ENCODE assay signal across 13 cellular contexts in genomic region chr7:90312745-90313144, GRCh38. TPM values are rescaled to one million over a fixed set of nuclear protein-coding genes. Genes with fewer than 3 reads are reported as not detected.
A peak's percentile ranks its signal among the peaks of the same experiment; 100 is the strongest.
DNase-seq lines count a peak whose midpoint lies in the region; ATAC-seq, FAIRE-seq and TF ChIP-seq lines count a peak whose summit lies in the region.
"Had no signal": no experiment of that assay in that cellular context is flagged by ENCODE, and none has a peak within 500 bp of the region (broad histone marks: within the 10 kb centered on the region; RNA-seq: fewer than 3 reads in every experiment).

No MANE protein-coding gene starts in this region.

- no peak overlapping the region for H3K4me2 ChIP-seq in SK-N-SH

- no peak for TF ChIP-seq EP300 in SK-N-SH (IDR thresholded peaks at IDR 0.05; ENCODE audit: borderline replicate concordance in 1 of 2, low read depth in 1 of 2, low read length in 1 of 2)

- H3K4me3 ChIP-seq in SK-N-SH (ENCODE audit: low read depth in 2 of 2, low read length in 1 of 2) = no peak overlapping the region
- H3K4me3 ChIP-seq: tibial nerve had no signal

- no peaks in the 10 kb centered on the region for H3K27me3 ChIP-seq in SK-N-SH (ENCODE audit: insufficient read depth)
- H3K27me3 ChIP-seq: tibial nerve had no signal

- POLR2A ChIA-PET in SK-N-SH (lab: Yijun Ruan, JAX) = interaction anchor here (0.7 to 0.8 kb wide), 2 partner anchors 91 to 115 kb away, joined by 3 read pairs; partner anchors contain the start of gene CLDN12

- FAIRE-seq in H54 (lab: Jason Lieb, UNC) = peak; percentile 74
- FAIRE-seq: TTC549 had no signal

- TF ChIP-seq POLR2A in H54 (IDR thresholded peaks at IDR 0.05; ENCODE audit: low read depth, low read length) = no peak

- no peak overlapping the region for H3K27ac Mint-ChIP-seq in activated T-cell treated with anti-CD3 and anti-CD28 coated beads, Interleukin-2, amount 50 U/mL, for 72 hours

- no peaks in the 10 kb centered on the region for H3K9me3 Mint-ChIP-seq in activated T-cell treated with anti-CD3 and anti-CD28 coated beads, Interleukin-2, amount 50 U/mL, for 72 hours

- H3K27me3 Mint-ChIP-seq in activated T-cell treated with anti-CD3 and anti-CD28 coated beads, Interleukin-2, amount 50 U/mL, for 72 hours (ENCODE audit: low read depth) = peaks cover 53% of the 10 kb centered on the region

- H3K79me2 ChIP-seq in SK-N-SH (ENCODE audit: insufficient read depth) = no peaks in the 10 kb centered on the region

- peak; percentile 42 for TF ChIP-seq CTCF in SK-N-SH (IDR thresholded peaks at IDR 0.05)

- H3K4me1 Mint-ChIP-seq in activated T-cell treated with anti-CD3 and anti-CD28 coated beads, Interleukin-2, amount 50 U/mL, for 72 hours (ENCODE audit: low read depth) = no peaks in the 10 kb centered on the region

- H3K9me2 ChIP-seq in SK-N-SH = no peaks in the 10 kb centered on the region

- H3K9me3 ChIP-seq in SK-N-SH = no peaks in the 10 kb centered on the region
- H3K9me3 ChIP-seq: tibial nerve had no signal

- TF ChIP-seq RAD21 in SK-N-SH (IDR thresholded peaks at IDR 0.05; ENCODE audit: low read length) = peak; percentile 47

- no peak overlapping the region for H3K9ac ChIP-seq in SK-N-SH

- H3F3A ChIP-seq in SK-N-SH (replicated peaks; ENCODE audit: insufficient read depth) = no peaks in the 10 kb centered on the region

- H3K36me3 Mint-ChIP-seq in activated T-cell treated with anti-CD3 and anti-CD28 coated beads, Interleukin-2, amount 50 U/mL, for 72 hours (ENCODE audit: insufficient read depth in 2 of 2) = no peaks in the 10 kb centered on the region

- H3K27ac ChIP-seq in SK-N-SH (ENCODE audit: low read depth in 2 of 2, low read length in 1 of 2) = no peak overlapping the region
- H3K27ac ChIP-seq: tibial nerve had no signal

- DNase-seq in Ammon's horn (ENCODE audit: low spot score) (peak; percentile 17), H54 (ENCODE audit: insufficient read length, low spot score) (no peak), SK-N-SH (no peak), globus pallidus (ENCODE audit: low spot score) (peak; percentile 3), NCI-H82 (lab: John Stamatoyannopoulos, UW) (no peak), NCI-H2107 treated with DMSO at 0.1 percent for 48 hours (lab: John Stamatoyannopoulos, UW; ENCODE audit: unreplicated experiment) (no peak)
- DNase-seq in activated T-cell treated with anti-CD3 and anti-CD28 coated beads, Interleukin-2, amount 50 U/mL, for 72 hours = no peak
- DNase-seq: activated naive CD4-positive, alpha-beta T cell treated with anti-CD3 and anti-CD28 coated beads, Interleukin-2, amount 50 U/mL, for 16 hours; DMS79 treated with DMSO at 0.1 percent for 48 hours; NCI-H2171 treated with DMSO at 0.1 percent for 48 hours had no signal

- peaks cover 5 to 12% of the 10 kb centered on the region in 2 experiments for H3K36me3 ChIP-seq in SK-N-SH (replicated peaks in 1 of 2; ENCODE audit: control insufficient read depth in 1 of 2, insufficient read depth in 2 of 2, low read length in 1 of 2)

- H3K4me3 Mint-ChIP-seq in activated T-cell treated with anti-CD3 and anti-CD28 coated beads, Interleukin-2, amount 50 U/mL, for 72 hours = no peak overlapping the region

- no peaks in the 10 kb centered on the region for H4K20me1 ChIP-seq in SK-N-SH (ENCODE audit: insufficient read depth)

- no peak for ATAC-seq in GM21717 (IDR thresholded peaks at IDR 0.05; ENCODE audit: unreplicated experiment)
- ATAC-seq in activated T-cell treated with anti-CD3 and anti-CD28 coated beads, Interleukin-2, amount 50 U/mL, for 72 hours (replicated peaks in 1 of 2) = no peak

- H3K4me1 ChIP-seq in SK-N-SH (ENCODE audit: control insufficient read depth in 1 of 2, insufficient read depth in 2 of 2, low read depth in 1 of 2, low read length in 1 of 2) = no peaks in the 10 kb centered on the region; a peak in 1 of 4 replicates
- H3K4me1 ChIP-seq: tibial nerve had no signal

- no peak overlapping the region for H2AFZ ChIP-seq in SK-N-SH (ENCODE audit: low read depth)

- CTCF ChIA-PET in SK-N-SH (lab: Yijun Ruan, JAX) = interaction anchor here (0.9 to 4.6 kb wide), 9 partner anchors 9 to 159 kb away, joined by 3 to 37 read pairs (median 5); partner anchors contain the start of genes FAM237B, GTPBP10 and STEAP1

- WGBS in SK-N-SH (ENCODE audit: low lambda C conversion rate) = 94% methylated on average over 2 of the region's 2 CpGs

TF ChIP-seq in SK-N-SH, 30 proteins besides CTCF, POLR2A, EP300 and RAD21:
- TF ChIP-seq EZH2phosphoT487 (IDR thresholded peaks at IDR 0.05; ENCODE audit: borderline replicate concordance, low read depth) = no peak
- TF ChIP-seq SMC3 (IDR thresholded peaks at IDR 0.05; ENCODE audit: low read depth, low read length) = peak; percentile 20; the same call in 1 of the 2 replicates

RNA-seq across cellular contexts. Expression of gene FAM237B, which starts 8.4 kb away (rescaled TPM):
- polyA plus RNA-seq in SK-N-SH (2012; rRNA removed) = 0.02 and 0.03 TPM in 2 replicates
- 0.04 and 0.05 TPM in 2 replicates for polyA plus RNA-seq in SK-N-SH (2012; cell fraction: cytosol; rRNA removed)
- 0.08 and 0.12 TPM in 2 replicates for polyA plus RNA-seq in SK-N-SH (2012; cell fraction: nucleus; rRNA removed)
- total RNA-seq in activated T-cell treated with anti-CD3 and anti-CD28 coated beads, Interleukin-2, amount 50 U/mL, for 72 hours = not detected
- total RNA-seq: tibial nerve had no signal

RNA-seq across cellular contexts. Expression of gene GTPBP10, which starts 33.8 kb away (rescaled TPM):
- 8.5 and 10.9 TPM in 2 replicates for polyA plus RNA-seq in SK-N-SH (2012; rRNA removed)
- polyA plus RNA-seq in SK-N-SH (2012; cell fraction: cytosol; rRNA removed) = 14.6 and 24.2 TPM in 2 replicates
- 6.2 and 11.9 TPM in 2 replicates for polyA plus RNA-seq in SK-N-SH (2012; cell fraction: nucleus; rRNA removed)
- total RNA-seq in activated T-cell treated with anti-CD3 and anti-CD28 coated beads, Interleukin-2, amount 50 U/mL, for 72 hours = 10 to 100 TPM; 47.6 to 71.1 TPM

Comparison
In these comparisons a context has a peak if more than half of its experiments do, and no peak if none do; other contexts are left out.
1. DNase-seq: peak in Ammon's horn (single experiment) and globus pallidus (single experiment); none in H54 (single experiment), SK-N-SH (single experiment), NCI-H82 (single experiment), activated T-cell treated with anti-CD3 and anti-CD28 coated beads, Interleukin-2, amount 50 U/mL, for 72 hours (0 of 2) and NCI-H2107 treated with DMSO at 0.1 percent for 48 hours (single experiment).